ENCODE assay signal across 19 cellular contexts in genomic region chr4:2305766-2306501, GRCh38. TPM values are rescaled to one million over a fixed set of nuclear protein-coding genes. Genes with fewer than 3 reads are reported as not detected.
A peak's percentile ranks its signal among the peaks of the same experiment; 100 is the strongest.
DNase-seq lines count a peak whose midpoint lies in the region; ATAC-seq and TF ChIP-seq lines count a peak whose summit lies in the region.
"Had no signal": no experiment of that assay in that cellular context is flagged by ENCODE, and none has a peak within 500 bp of the region (broad histone marks: within the 10 kb centered on the region; RNA-seq: fewer than 3 reads in every experiment).

No MANE protein-coding gene starts in this region.

- H3K9me2 ChIP-seq in PC-9 (ENCODE audit: insufficient read depth) = no peaks in the 10 kb centered on the region

- DNase-seq in AG20443 (ENCODE audit: low spot score) (peak; percentile 46), H4 (ENCODE audit: low spot score) (peak; percentile 14), PC-9 (peak; percentile 17 to 28), left colon (no peak), DMS 273 treated with DMSO at 0.1 percent for 48 hours (lab: John Stamatoyannopoulos, UW) (no peak)
- DNase-seq in activated CD8-positive, alpha-beta T cell treated with anti-CD3 and anti-CD28 coated beads, Interleukin-2, amount 10 ng/mL, durations not matched to agents 7 days and 5 days = no peak
- no peak for DNase-seq in activated CD4-positive, alpha-beta T cell treated with anti-CD3 and anti-CD28 coated beads, Interleukin-2, amount 50 U/mL, for 48 hours
- DNase-seq in activated CD4-positive, CD25-positive, alpha-beta regulatory T cell treated with anti-CD3 and anti-CD28 coated beads, Interleukin-2, amount 50 U/mL, for 72 hours = no peak
- DNase-seq: activated gamma-delta T cell treated with Interleukin-2 at 50 U/mL for 16 hours, Calu3, dermis blood vessel endothelial cell, GDM1, H9, kidney glomerular epithelial cell, NCI-H1048, NCI-H2171, ovary had no signal

- H3F3A ChIP-seq in PC-9 (ENCODE audit: insufficient read depth, low read depth) = no peaks in the 10 kb centered on the region

- H3K9me3 Mint-ChIP-seq in activated CD8-positive, alpha-beta T cell treated with anti-CD3 and anti-CD28 coated beads, Interleukin-2, amount 10 ng/mL, durations not matched to agents 7 days and 5 days (ENCODE audit: insufficient read depth) = peaks cover 15% of the 10 kb centered on the region

- H3K4me2 ChIP-seq in PC-9 = no peak overlapping the region
- H3K4me2 ChIP-seq: hepatocyte had no signal

- H3K27me3 ChIP-seq in PC-9 (ENCODE audit: insufficient read depth, low read depth) = 0 out of 2 replicates have a peak, but pooled peaks cover 8% of the 10 kb centered on the region
- H3K27me3 ChIP-seq: hepatocyte, ovary had no signal

- no peak overlapping the region for H3K4me3 Mint-ChIP-seq in activated CD8-positive, alpha-beta T cell treated with anti-CD3 and anti-CD28 coated beads, Interleukin-2, amount 10 ng/mL, durations not matched to agents 7 days and 5 days
- H3K4me3 Mint-ChIP-seq: H9; stimulated activated naive CD8-positive, alpha-beta T cell treated with anti-CD3 and anti-CD28 coated beads, Interleukin-15, Interleukin-2, amounts not matched to agents 100 ng/mL and 50 ng/mL, for 24 hours had no signal

- no peaks in the 10 kb centered on the region for H3K4me1 Mint-ChIP-seq in activated CD8-positive, alpha-beta T cell treated with anti-CD3 and anti-CD28 coated beads, Interleukin-2, amount 10 ng/mL, durations not matched to agents 7 days and 5 days (ENCODE audit: low read depth)
- H3K4me1 Mint-ChIP-seq: H9 had no signal

- CTCF ChIA-PET in PC-9 (lab: Charles Lee) = no interaction called here
- CTCF ChIA-PET in activated CD8-positive, alpha-beta T cell treated with anti-CD3 and anti-CD28 coated beads, Interleukin-2, amount 10 ng/mL, durations not matched to agents 7 days and 5 days (lab: Charles Lee) = no interaction called here

- H3K27me3 Mint-ChIP-seq in activated CD8-positive, alpha-beta T cell treated with anti-CD3 and anti-CD28 coated beads, Interleukin-2, amount 10 ng/mL, durations not matched to agents 7 days and 5 days (ENCODE audit: low read depth) = peaks cover 3% of the 10 kb centered on the region
- H3K27me3 Mint-ChIP-seq: stimulated activated naive CD8-positive, alpha-beta T cell treated with anti-CD3 and anti-CD28 coated beads, Interleukin-15, Interleukin-2, amounts not matched to agents 100 ng/mL and 50 ng/mL, for 24 hours had no signal

- H3K27ac ChIP-seq in PC-9 = no peak overlapping the region
- H3K27ac ChIP-seq: hepatocyte, ovary had no signal

- TF ChIP-seq CTCF in PC-9 (conservative IDR thresholded peaks at IDR 0.05) = no peak

- H3K4me1 ChIP-seq in PC-9 (replicated peaks; ENCODE audit: insufficient read depth) = no peaks in the 10 kb centered on the region

- no peaks in the 10 kb centered on the region for H4K20me1 ChIP-seq in PC-9 (ENCODE audit: insufficient read depth)

- no peak overlapping the region for H3K27ac Mint-ChIP-seq in activated CD8-positive, alpha-beta T cell treated with anti-CD3 and anti-CD28 coated beads, Interleukin-2, amount 10 ng/mL, durations not matched to agents 7 days and 5 days
- H3K27ac Mint-ChIP-seq: H9; stimulated activated naive CD8-positive, alpha-beta T cell treated with anti-CD3 and anti-CD28 coated beads, Interleukin-15, Interleukin-2, amounts not matched to agents 100 ng/mL and 50 ng/mL, for 24 hours had no signal

- H2AFZ ChIP-seq in PC-9 = no peak overlapping the region
- H2AFZ ChIP-seq: hepatocyte had no signal

- BruUV-seq in PC-9 (replicated peaks; lab: Mats Ljungman, UMichigan) = no TSS peak

- H3K9me3 ChIP-seq in PC-9 (ENCODE audit: insufficient read depth, low read depth) = no peaks in the 10 kb centered on the region
- H3K9me3 ChIP-seq: ovary had no signal

- ATAC-seq in left colon = peak; percentile 84
- ATAC-seq in activated CD8-positive, alpha-beta T cell treated with anti-CD3 and anti-CD28 coated beads, Interleukin-2, amount 10 ng/mL, durations not matched to agents 7 days and 5 days = no peak

- no peaks in the 10 kb centered on the region for H3K36me3 ChIP-seq in PC-9 (ENCODE audit: low read depth)
- H3K36me3 ChIP-seq: ovary had no signal

- POLR2A ChIA-PET in PC-9 (lab: Charles Lee; ENCODE audit: unreplicated experiment) = interaction anchor here (0.7 kb wide), 1 partner anchor 70 kb away, joined by 3 read pairs; no protein-coding TSS in a partner anchor
- POLR2A ChIA-PET in activated CD8-positive, alpha-beta T cell treated with anti-CD3 and anti-CD28 coated beads, Interleukin-2, amount 10 ng/mL, durations not matched to agents 7 days and 5 days (lab: Charles Lee) = no interaction called here

- H3K4me3 ChIP-seq in PC-9 = no peak overlapping the region
- H3K4me3 ChIP-seq: hepatocyte, ovary had no signal

- intact Hi-C loops in PC-9 (cut with micrococcal nuclease; ENCODE audit: unreplicated experiment) (no loop called here), left colon (cut with DNase I, micrococcal nuclease) (no loop called here)

- H3K79me2 ChIP-seq in PC-9 (ENCODE audit: low read depth) = no peaks in the 10 kb centered on the region
- H3K79me2 ChIP-seq: hepatocyte had no signal

- peaks cover 3% of the 10 kb centered on the region for H3K36me3 Mint-ChIP-seq in activated CD8-positive, alpha-beta T cell treated with anti-CD3 and anti-CD28 coated beads, Interleukin-2, amount 10 ng/mL, durations not matched to agents 7 days and 5 days (ENCODE audit: low read depth)

RNA-seq across cellular contexts. Expression of gene MXD4, which starts 44.0 kb away (rescaled TPM):
- 22.1 and 22.9 TPM in 2 replicates for total RNA-seq in H4 (2014; rRNA removed; shearing (Covaris generic))
- total RNA-seq in PC-9 (2021) (34.0 and 37.0 TPM in 2 replicates), left colon (10 to 100 TPM; 33.1 to 49.8 TPM)
- total RNA-seq in activated CD8-positive, alpha-beta T cell treated with anti-CD3 and anti-CD28 coated beads, Interleukin-2, amount 10 ng/mL, durations not matched to agents 7 days and 5 days = 1 to 10 TPM; 5.9 to 6.9 TPM

Comparison
In these comparisons a context has a peak if more than half of its experiments do, and no peak if none do; other contexts are left out.
1. DNase-seq: peak in AG20443 (single experiment), H4 (single experiment) and PC-9 (2 of 2); none in left colon (0 of 2), activated CD8-positive, alpha-beta T cell treated with anti-CD3 and anti-CD28 coated beads, Interleukin-2, amount 10 ng/mL, durations not matched to agents 7 days and 5 days (single experiment), DMS 273 treated with DMSO at 0.1 percent for 48 hours (single experiment), activated CD4-positive, alpha-beta T cell treated with anti-CD3 and anti-CD28 coated beads, Interleukin-2, amount 50 U/mL, for 48 hours (0 of 2) and activated CD4-positive, CD25-positive, alpha-beta regulatory T cell treated with anti-CD3 and anti-CD28 coated beads, Interleukin-2, amount 50 U/mL, for 72 hours (single experiment).